ENCODE assay signal across 8 cellular contexts in the genomic region with DNA sequence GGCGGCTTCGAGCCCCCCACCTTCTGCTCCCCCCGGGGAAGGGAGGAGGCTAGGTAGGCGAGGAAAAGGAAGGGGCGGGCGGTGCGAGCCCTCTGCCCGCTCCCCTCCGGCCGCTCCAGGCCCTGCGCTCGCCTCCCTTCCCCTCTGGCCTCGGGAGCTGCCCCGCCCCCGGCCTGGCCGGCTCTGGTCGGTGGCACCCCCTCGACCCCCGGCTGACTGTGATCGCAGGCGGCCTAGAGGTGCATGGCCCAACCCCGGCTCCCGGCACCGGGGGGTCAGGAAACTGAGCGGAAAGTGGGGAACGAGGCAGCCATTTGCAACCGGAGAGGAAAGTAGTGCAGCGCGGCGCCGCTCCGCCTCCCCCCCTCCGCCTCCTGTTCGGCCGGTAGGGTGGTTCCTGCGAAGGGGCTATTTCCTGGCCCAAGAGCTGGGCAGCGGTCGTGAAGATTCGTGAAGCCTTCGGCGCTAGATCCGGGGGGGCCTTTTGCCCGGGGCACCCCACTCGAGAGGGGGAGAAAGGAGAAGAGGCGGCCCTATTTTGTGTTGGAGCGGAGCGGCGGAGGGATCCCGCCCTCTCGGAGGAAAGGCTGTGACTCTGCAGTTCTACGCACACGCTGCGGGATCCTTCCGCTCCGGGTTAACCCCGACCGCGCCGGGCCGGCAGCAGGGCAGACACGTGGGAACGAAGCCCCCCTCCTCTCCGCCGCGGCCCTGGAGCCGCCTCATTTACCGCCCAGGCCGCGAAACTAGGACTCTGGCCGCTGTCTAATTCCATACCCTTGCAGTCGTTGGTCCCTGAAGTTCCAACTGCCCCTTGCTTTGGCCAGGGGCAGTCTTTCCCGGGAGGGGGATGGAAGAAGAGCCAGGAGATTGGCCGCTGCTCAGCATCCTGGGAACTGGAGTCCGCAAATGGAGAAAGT. TPM values are rescaled to one million over a fixed set of nuclear protein-coding genes. Genes with fewer than 3 reads are reported as not detected.
A peak's percentile ranks its signal among the peaks of the same experiment; 100 is the strongest.
DNase-seq lines count a peak whose midpoint lies in the region; ATAC-seq and TF ChIP-seq lines count a peak whose summit lies in the region.

A gene with protein sequence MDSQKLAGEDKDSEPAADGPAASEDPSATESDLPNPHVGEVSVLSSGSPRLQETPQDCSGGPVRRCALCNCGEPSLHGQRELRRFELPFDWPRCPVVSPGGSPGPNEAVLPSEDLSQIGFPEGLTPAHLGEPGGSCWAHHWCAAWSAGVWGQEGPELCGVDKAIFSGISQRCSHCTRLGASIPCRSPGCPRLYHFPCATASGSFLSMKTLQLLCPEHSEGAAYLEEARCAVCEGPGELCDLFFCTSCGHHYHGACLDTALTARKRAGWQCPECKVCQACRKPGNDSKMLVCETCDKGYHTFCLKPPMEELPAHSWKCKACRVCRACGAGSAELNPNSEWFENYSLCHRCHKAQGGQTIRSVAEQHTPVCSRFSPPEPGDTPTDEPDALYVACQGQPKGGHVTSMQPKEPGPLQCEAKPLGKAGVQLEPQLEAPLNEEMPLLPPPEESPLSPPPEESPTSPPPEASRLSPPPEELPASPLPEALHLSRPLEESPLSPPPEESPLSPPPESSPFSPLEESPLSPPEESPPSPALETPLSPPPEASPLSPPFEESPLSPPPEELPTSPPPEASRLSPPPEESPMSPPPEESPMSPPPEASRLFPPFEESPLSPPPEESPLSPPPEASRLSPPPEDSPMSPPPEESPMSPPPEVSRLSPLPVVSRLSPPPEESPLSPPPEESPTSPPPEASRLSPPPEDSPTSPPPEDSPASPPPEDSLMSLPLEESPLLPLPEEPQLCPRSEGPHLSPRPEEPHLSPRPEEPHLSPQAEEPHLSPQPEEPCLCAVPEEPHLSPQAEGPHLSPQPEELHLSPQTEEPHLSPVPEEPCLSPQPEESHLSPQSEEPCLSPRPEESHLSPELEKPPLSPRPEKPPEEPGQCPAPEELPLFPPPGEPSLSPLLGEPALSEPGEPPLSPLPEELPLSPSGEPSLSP (N-terminal part only) (minus strand): TSS at position 558 of the 920 bp plus-strand sequence. CDS start 5,470 bp downstream, outside the sequence.

- peak; percentile 92 for DNase-seq in activated CD8-positive, alpha-beta memory T cell treated with anti-CD3 and anti-CD28 coated beads, Interleukin-2, amount 50 U/mL, for 48 hours
- DNase-seq in epidermal melanocyte (ENCODE audit: insufficient read length, low spot score): peak; percentile 98
- peak; percentile 84 for DNase-seq in middle frontal gyrus (ENCODE audit: extremely low spot score, low spot score)
- peak; percentile 66 to 80 for DNase-seq in stimulated activated CD8-positive, alpha-beta memory T cell treated with anti-CD3 and anti-CD28 coated beads, Interleukin-2, amount 100 ng/mL, for 1 hour (ENCODE audit: low read depth in 2 of 2)

- WGBS in HUES64: under 1% methylated on average over 72 of the region's 74 CpGs

- H3K36me3 ChIP-seq in BLaER1 (peaks cover 11% of the 10 kb centered on the region), HUES64 (ENCODE audit: insufficient read depth, low read length) (peaks cover 2% of the 10 kb centered on the region), OCI-LY3 (replicated peaks; ENCODE audit: low read depth, low read length) (peaks cover 3% of the 10 kb centered on the region)

- peak; percentile 56 for ATAC-seq in GM19455 (IDR thresholded peaks at IDR 0.05; ENCODE audit: unreplicated experiment)

- H3K79me2 ChIP-seq in OCI-LY3 (ENCODE audit: low read length): peaks cover 60% of the 10 kb centered on the region

- peak; percentile 13; the same call in 1 of the 2 replicates for TF ChIP-seq CTCF in OCI-LY3 (IDR thresholded peaks at IDR 0.05; ENCODE audit: low read depth, low read length)

- H3K27ac ChIP-seq in BLaER1 (peak within 1 kb of the TSS; percentile 99), HUES64 (ENCODE audit: low read depth, low read length) (peak within 1 kb of the TSS; percentile 98), OCI-LY3 (ENCODE audit: low read length) (peak within 1 kb of the TSS; percentile 74)

- peak within 1 kb of the TSS; percentile 97 for H2AFZ ChIP-seq in OCI-LY3 (ENCODE audit: low read depth, low read length)

- H3K27me3 ChIP-seq in BLaER1 (no peaks in the 10 kb centered on the region), HUES64 (ENCODE audit: insufficient read depth, low read length) (no peaks in the 10 kb centered on the region), OCI-LY3 (ENCODE audit: low read depth, low read length) (no peaks in the 10 kb centered on the region)

- H3K4me1 ChIP-seq in BLaER1 (peaks cover 32% of the 10 kb centered on the region), HUES64 (ENCODE audit: insufficient read depth, low read length) (peaks cover 29% of the 10 kb centered on the region), OCI-LY3 (ENCODE audit: low read length) (peaks cover 38% of the 10 kb centered on the region)

- peak within 1 kb of the TSS; percentile 98 for H3K4me3 ChIP-seq in BLaER1
- peak within 1 kb of the TSS; percentile 84 for H3K4me3 ChIP-seq in HUES64 (ENCODE audit: low read length)
- H3K4me3 ChIP-seq in OCI-LY3 (ENCODE audit: low read length): peak within 1 kb of the TSS; percentile 96

- H3K9ac ChIP-seq in BLaER1: peak within 1 kb of the TSS; percentile 99
- peak within 1 kb of the TSS; percentile 99 for H3K9ac ChIP-seq in HUES64 (ENCODE audit: low read depth, low read length)
- peak within 1 kb of the TSS; percentile 93 for H3K9ac ChIP-seq in OCI-LY3 (ENCODE audit: low read length)

- peaks cover 46% of the 10 kb centered on the region for H4K20me1 ChIP-seq in BLaER1
- H4K20me1 ChIP-seq in OCI-LY3 (ENCODE audit: insufficient read depth, low read length): peaks cover 41% of the 10 kb centered on the region

- peak within 1 kb of the TSS; percentile 90 for H3K4me2 ChIP-seq in BLaER1
- peak within 1 kb of the TSS; percentile 97 for H3K4me2 ChIP-seq in OCI-LY3 (ENCODE audit: low read length)

- H3K9me3 ChIP-seq in BLaER1 (no peaks in the 10 kb centered on the region), HUES64 (ENCODE audit: insufficient read depth, low read depth, low read length) (no peaks in the 10 kb centered on the region), OCI-LY3 (ENCODE audit: insufficient read depth, low read length) (no peaks in the 10 kb centered on the region)

RNA-seq across cellular contexts. Expression of the gene that starts here (rescaled TPM):
- polyA plus RNA-seq in HUES64 (2013, experiment 1 of 2): 23.6 TPM
- polyA plus RNA-seq in HUES64 (2013, experiment 2 of 2): 25.5 TPM

Comparison
In these comparisons a context has a peak if more than half of its experiments do, and no peak if none do; other contexts are left out.
1. Peak in every context shown above with its lines: DNase-seq, ATAC-seq, H3K4me3 ChIP-seq and H3K27ac ChIP-seq.